Comparison of ENCODE assay signal across 1 cellular context in genomic region chr17:36722903-36723263, GRCh38.
TF ChIP-seq lines count a peak whose summit lies in the region.

No MANE protein-coding gene starts in this region.

TF ChIP-seq in SK-N-SH treated with all-trans-retinoic acid at 6 μM for 48 hours, 23 proteins besides CTCF, POLR2A, EP300 and RAD21 (continued from another document):
- TF ChIP-seq, protein P1, sequence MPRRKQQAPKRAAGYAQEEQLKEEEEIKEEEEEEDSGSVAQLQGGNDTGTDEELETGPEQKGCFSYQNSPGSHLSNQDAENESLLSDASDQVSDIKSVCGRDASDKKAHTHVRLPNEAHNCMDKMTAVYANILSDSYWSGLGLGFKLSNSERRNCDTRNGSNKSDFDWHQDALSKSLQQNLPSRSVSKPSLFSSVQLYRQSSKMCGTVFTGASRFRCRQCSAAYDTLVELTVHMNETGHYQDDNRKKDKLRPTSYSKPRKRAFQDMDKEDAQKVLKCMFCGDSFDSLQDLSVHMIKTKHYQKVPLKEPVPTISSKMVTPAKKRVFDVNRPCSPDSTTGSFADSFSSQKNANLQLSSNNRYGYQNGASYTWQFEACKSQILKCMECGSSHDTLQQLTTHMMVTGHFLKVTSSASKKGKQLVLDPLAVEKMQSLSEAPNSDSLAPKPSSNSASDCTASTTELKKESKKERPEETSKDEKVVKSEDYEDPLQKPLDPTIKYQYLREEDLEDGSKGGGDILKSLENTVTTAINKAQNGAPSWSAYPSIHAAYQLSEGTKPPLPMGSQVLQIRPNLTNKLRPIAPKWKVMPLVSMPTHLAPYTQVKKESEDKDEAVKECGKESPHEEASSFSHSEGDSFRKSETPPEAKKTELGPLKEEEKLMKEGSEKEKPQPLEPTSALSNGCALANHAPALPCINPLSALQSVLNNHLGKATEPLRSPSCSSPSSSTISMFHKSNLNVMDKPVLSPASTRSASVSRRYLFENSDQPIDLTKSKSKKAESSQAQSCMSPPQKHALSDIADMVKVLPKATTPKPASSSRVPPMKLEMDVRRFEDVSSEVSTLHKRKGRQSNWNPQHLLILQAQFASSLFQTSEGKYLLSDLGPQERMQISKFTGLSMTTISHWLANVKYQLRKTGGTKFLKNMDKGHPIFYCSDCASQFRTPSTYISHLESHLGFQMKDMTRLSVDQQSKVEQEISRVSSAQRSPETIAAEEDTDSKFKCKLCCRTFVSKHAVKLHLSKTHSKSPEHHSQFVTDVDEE (CRISPR knock-in tag; IDR thresholded peaks at IDR 0.05), result no peak
- no peak for TF ChIP-seq GLIS3 (CRISPR knock-in tag; IDR thresholded peaks at IDR 0.05)
